In the genomic region with DNA sequence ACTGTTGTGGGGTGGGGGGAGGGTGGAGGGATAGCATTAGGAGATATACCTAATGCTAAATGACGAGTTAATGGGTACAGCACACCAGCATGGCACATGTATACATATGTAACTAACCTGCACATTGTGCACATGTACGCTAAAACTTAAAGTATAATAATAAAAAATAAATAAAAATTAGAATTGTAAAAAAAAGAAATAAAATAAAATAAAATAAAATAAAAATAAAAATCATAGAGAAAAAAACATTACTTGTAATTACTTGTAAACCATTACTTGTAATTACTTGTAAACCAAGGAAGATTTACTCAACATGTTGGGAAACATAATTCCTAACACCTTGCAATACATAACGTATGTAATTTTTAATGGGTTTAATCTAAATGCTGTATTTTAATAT, we compare ENCODE assay signal across 5 cellular contexts.
DNase-seq lines count a peak whose midpoint lies in the region; ATAC-seq, FAIRE-seq and TF ChIP-seq lines count a peak whose summit lies in the region.
"Not testable (repeated sequence)": the region's sequence is repeated elsewhere in the genome, so short reads cannot be mapped to it uniquely, and the experiment has no call there.

No MANE protein-coding gene starts in this region.

- H3K27me3 ChIP-seq in small intestine (ENCODE audit: control insufficient read depth in 2 of 2, insufficient read depth in 2 of 2, low read length in 2 of 2): not testable (repeated sequence)

- not testable (repeated sequence) for H3K9me3 ChIP-seq in kidney (ENCODE audit: control insufficient read depth in 1 of 2, low read length in 2 of 2); small intestine (ENCODE audit: control insufficient read depth, low read depth)

- H3K4me3 ChIP-seq in kidney (ENCODE audit: low read length in 2 of 2); small intestine (ENCODE audit: low read depth in 1 of 2, low read length in 2 of 2): not testable (repeated sequence)

- H3K27ac ChIP-seq in kidney (ENCODE audit: low read depth in 2 of 2, low read length in 2 of 2); small intestine (ENCODE audit: low read depth in 1 of 2, low read length in 1 of 2): not testable (repeated sequence)

- not testable (repeated sequence) for H3K36me3 Mint-ChIP-seq in WTC11

- not testable (repeated sequence) for H3K4me1 ChIP-seq in kidney (ENCODE audit: control insufficient read depth in 1 of 2, insufficient read depth in 1 of 2, low read depth in 1 of 2, low read length in 2 of 2); small intestine (ENCODE audit: control insufficient read depth in 2 of 2, insufficient read depth in 1 of 2, low read depth in 1 of 2, low read length in 1 of 2)

- H3K27me3 Mint-ChIP-seq in WTC11 (ENCODE audit: low read depth): not testable (repeated sequence)

- CTCF ChIA-PET in WTC11 (lab: Charles Lee): not testable (repeated sequence)

- H3K4me3 Mint-ChIP-seq in WTC11: not testable (repeated sequence)

- not testable (repeated sequence) for H3K4me1 Mint-ChIP-seq in WTC11

- intact Hi-C loops in kidney (cut with DNase I): not testable (repeated sequence)

- POLR2A ChIA-PET in WTC11 (lab: Charles Lee): not testable (repeated sequence)

- not testable (repeated sequence) for H3K9me3 Mint-ChIP-seq in WTC11

- not testable (repeated sequence) for H3K36me3 ChIP-seq in kidney (ENCODE audit: control insufficient read depth in 1 of 2, insufficient read depth in 2 of 2, low read length in 2 of 2); small intestine (ENCODE audit: control insufficient read depth in 2 of 2, insufficient read depth in 2 of 2, low read length in 2 of 2)

- not testable (repeated sequence) for H3K9ac ChIP-seq in kidney (ENCODE audit: low read length in 2 of 2)

- FAIRE-seq in A204.1 (lab: Jason Lieb, UNC) (peak; percentile 83), endometrium (lab: Jason Lieb, UNC) (peak; percentile 72), kidney (lab: Jason Lieb, UNC) (peak; percentile 96), small intestine (lab: Jason Lieb, UNC) (peak; percentile 62)

- not testable (repeated sequence) for ATAC-seq in WTC11

- TF ChIP-seq CTCF in WTC11 (IDR thresholded peaks at IDR 0.05); kidney (IDR thresholded peaks at IDR 0.05; ENCODE audit: borderline replicate concordance, extremely low read depth, insufficient read depth): not testable (repeated sequence)

- 74 to 86% (median 82%) methylated on average over 3 of the region's 3 CpGs for WGBS in small intestine, 3 donors

- DNase-seq in WTC11 (ENCODE audit: low spot score); kidney; small intestine: not testable (repeated sequence)

- not testable (repeated sequence) for H3K27ac Mint-ChIP-seq in WTC11

TF ChIP-seq in WTC11, 78 proteins besides CTCF, POLR2A, EP300 and RAD21:
- TF ChIP-seq HMGA2 (CRISPR knock-in tag; IDR thresholded peaks at IDR 0.05): peak; percentile 91
